Comparison of ENCODE assay signal across 17 cellular contexts in the genomic region with DNA sequence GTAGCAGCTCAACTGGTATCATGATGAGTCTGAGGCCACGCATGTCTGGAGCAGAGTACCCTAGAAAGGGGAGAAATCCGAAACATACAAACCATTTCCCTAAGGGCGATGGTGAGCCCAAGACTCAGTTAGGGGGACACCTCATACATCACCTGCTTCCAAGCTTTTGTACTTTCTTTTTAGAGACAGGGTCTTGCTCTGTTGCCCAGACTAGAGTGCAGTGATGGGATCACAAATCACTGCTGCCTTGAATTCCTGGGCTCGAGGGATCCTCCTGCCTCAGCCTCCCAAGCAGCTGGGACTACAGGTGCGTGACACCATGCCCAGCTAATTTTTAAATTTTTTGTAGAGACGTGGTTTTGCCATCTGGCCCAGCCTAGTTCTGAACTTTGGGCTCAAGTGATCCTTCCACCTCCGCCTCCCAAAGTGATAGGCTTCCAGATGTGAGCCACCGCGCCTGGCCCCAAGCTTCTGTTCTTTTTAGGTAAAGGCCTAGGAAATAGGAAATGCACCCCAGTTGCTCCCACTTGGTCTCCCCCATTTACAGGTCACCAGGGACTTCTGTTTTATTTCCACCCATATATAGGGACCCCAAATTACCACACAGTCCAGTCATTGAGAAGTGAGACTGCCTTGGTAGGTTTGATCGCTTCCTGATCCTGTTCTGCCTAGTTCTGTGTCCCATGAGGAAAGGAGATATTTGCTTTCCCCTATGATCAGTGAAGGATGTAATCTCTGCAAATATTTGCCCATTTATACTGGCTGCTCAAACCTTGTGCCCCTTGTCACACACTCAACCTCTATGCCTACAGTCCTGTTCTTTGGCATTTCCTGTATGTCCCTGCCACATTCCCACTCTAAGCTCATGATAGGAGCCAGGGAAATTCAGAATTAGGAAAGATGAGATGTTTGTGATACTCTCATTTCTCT. TPM values are rescaled to one million over a fixed set of nuclear protein-coding genes. Genes with fewer than 3 reads are reported as not detected.
DNase-seq lines count a peak whose midpoint lies in the region; ATAC-seq and TF ChIP-seq lines count a peak whose summit lies in the region.
"Had no signal": no experiment of that assay in that cellular context is flagged by ENCODE, and none has a peak within 500 bp of the region (broad histone marks: within the 10 kb centered on the region; RNA-seq: fewer than 3 reads in every experiment).

A gene with protein sequence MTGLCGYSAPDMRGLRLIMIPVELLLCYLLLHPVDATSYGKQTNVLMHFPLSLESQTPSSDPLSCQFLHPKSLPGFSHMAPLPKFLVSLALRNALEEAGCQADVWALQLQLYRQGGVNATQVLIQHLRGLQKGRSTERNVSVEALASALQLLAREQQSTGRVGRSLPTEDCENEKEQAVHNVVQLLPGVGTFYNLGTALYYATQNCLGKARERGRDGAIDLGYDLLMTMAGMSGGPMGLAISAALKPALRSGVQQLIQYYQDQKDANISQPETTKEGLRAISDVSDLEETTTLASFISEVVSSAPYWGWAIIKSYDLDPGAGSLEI (minus strand): TSS at position 728 of the 930 bp plus-strand sequence. CDS start 112 bp downstream, at position 616.

- intact Hi-C loops in left lung (cut with DNase I), result no loop called here

- no peaks in the 10 kb centered on the region for H3K27me3 Mint-ChIP-seq in CD4-positive, CD25-positive, alpha-beta regulatory T cell
- H3K27me3 Mint-ChIP-seq in activated T-helper 17 cell treated with anti-CD3 and anti-CD28 coated beads, Interleukin-2, amount 50 U/mL, for 72 hours, result no peaks in the 10 kb centered on the region
- no peaks in the 10 kb centered on the region for H3K27me3 Mint-ChIP-seq in naive B cell

- no peaks in the 10 kb centered on the region for H3K9me3 ChIP-seq in CD4-positive, CD25-positive, alpha-beta regulatory T cell (ENCODE audit: control insufficient read depth in 2 of 2, low read length in 2 of 2)
- H3K9me3 ChIP-seq in DOHH2 (ENCODE audit: control insufficient read depth, insufficient read depth, low read length) (no peaks in the 10 kb centered on the region), left lung (no peaks in the 10 kb centered on the region)
- H3K9me3 ChIP-seq: esophagus muscularis mucosa had no signal

- H3K9me2 ChIP-seq in DOHH2 (replicated peaks; ENCODE audit: control insufficient read depth, low read length), result no peaks in the 10 kb centered on the region

- no peak for TF ChIP-seq CTCF in DOHH2 (IDR thresholded peaks at IDR 0.05; ENCODE audit: low read depth, low read length, poor library complexity, severe bottlenecking)
- no peak for TF ChIP-seq CTCF in left lung (IDR thresholded peaks at IDR 0.05)

- DNase-seq in CD4-positive, CD25-positive, alpha-beta regulatory T cell, result no peak
- DNase-seq in naive B cell, result no peak
- DNase-seq in left lung, result no peak
- DNase-seq in UCSD-AML1 (lab: John Stamatoyannopoulos, UW; ENCODE audit: unreplicated experiment), result no peak
- no peak for DNase-seq in GM19240 (ENCODE audit: insufficient read length, low spot score)
- DNase-seq: GDM1, HCEC 1CT, left ventricle myocardium superior, nucleus accumbens had no signal

- H3K4me1 Mint-ChIP-seq in CD4-positive, CD25-positive, alpha-beta regulatory T cell, result peaks cover 0 to 36% (median 23%) of the 10 kb centered on the region in 4 donors
- H3K4me1 Mint-ChIP-seq in activated T-helper 17 cell treated with anti-CD3 and anti-CD28 coated beads, Interleukin-2, amount 50 U/mL, for 72 hours, result peaks cover 8% of the 10 kb centered on the region
- H3K4me1 Mint-ChIP-seq in naive B cell, result peaks cover 23 to 52% (median 27%) of the 10 kb centered on the region in 3 donors

- no peaks in the 10 kb centered on the region for H3K36me3 ChIP-seq in CD4-positive, CD25-positive, alpha-beta regulatory T cell (ENCODE audit: control insufficient read depth, insufficient read depth, low read length)
- H3K36me3 ChIP-seq in DOHH2 (ENCODE audit: control insufficient read depth, low read length) (peaks cover 8% of the 10 kb centered on the region), left lung (no peaks in the 10 kb centered on the region)
- H3K36me3 ChIP-seq: esophagus muscularis mucosa had no signal

- H3K27ac ChIP-seq in CD4-positive, CD25-positive, alpha-beta regulatory T cell (ENCODE audit: insufficient read depth, low read length, poor library complexity, severe bottlenecking), result no peak within 1 kb of the TSS
- H3K27ac ChIP-seq in DOHH2 (ENCODE audit: low read depth, low read length) (no peak within 1 kb of the TSS), left lung (no peak within 1 kb of the TSS)
- H3K27ac ChIP-seq: hepatocyte had no signal

- H3K9me3 Mint-ChIP-seq in CD4-positive, CD25-positive, alpha-beta regulatory T cell, result no peaks in the 10 kb centered on the region
- H3K9me3 Mint-ChIP-seq in activated T-helper 17 cell treated with anti-CD3 and anti-CD28 coated beads, Interleukin-2, amount 50 U/mL, for 72 hours, result no peaks in the 10 kb centered on the region
- no peaks in the 10 kb centered on the region for H3K9me3 Mint-ChIP-seq in naive B cell

- peak within 1 kb of the TSS in 1 of 3 donors; percentile 31 for H3K27ac Mint-ChIP-seq in CD4-positive, CD25-positive, alpha-beta regulatory T cell
- H3K27ac Mint-ChIP-seq in activated T-helper 17 cell treated with anti-CD3 and anti-CD28 coated beads, Interleukin-2, amount 50 U/mL, for 72 hours, result peak within 1 kb of the TSS; percentile 93
- H3K27ac Mint-ChIP-seq in naive B cell, result peak within 1 kb of the TSS in 5 of 6 donors; percentile 22 to 93 (median 62)

- peaks cover 26% of the 10 kb centered on the region for H3K4me1 ChIP-seq in CD4-positive, CD25-positive, alpha-beta regulatory T cell (ENCODE audit: control insufficient read depth, insufficient read depth, low read length, poor library complexity, severe bottlenecking)
- H3K4me1 ChIP-seq in DOHH2 (ENCODE audit: control insufficient read depth, low read length) (peaks cover 48% of the 10 kb centered on the region), left lung (peaks cover 13 to 28% of the 10 kb centered on the region in 2 donors)

- H3K27me3 ChIP-seq in CD4-positive, CD25-positive, alpha-beta regulatory T cell (ENCODE audit: control insufficient read depth, insufficient read depth, low read length), result no peaks in the 10 kb centered on the region
- no peaks in the 10 kb centered on the region for H3K27me3 ChIP-seq in DOHH2 (ENCODE audit: control insufficient read depth, low read length)
- no peaks in the 10 kb centered on the region for H3K27me3 ChIP-seq in left lung
- H3K27me3 ChIP-seq: esophagus muscularis mucosa, hepatocyte had no signal

- no peaks in the 10 kb centered on the region for H3F3A ChIP-seq in DOHH2 (ENCODE audit: control insufficient read depth, insufficient read depth)

- no peak for ATAC-seq in CD4-positive, CD25-positive, alpha-beta regulatory T cell (ENCODE audit: low read depth in 2 of 2)
- ATAC-seq in activated T-helper 17 cell treated with anti-CD3 and anti-CD28 coated beads, Interleukin-2, amount 50 U/mL, for 72 hours (replicated peaks), result no peak
- ATAC-seq in naive B cell (ENCODE audit: low read depth in 2 of 2) (no peak), GM18519 (IDR thresholded peaks at IDR 0.05; ENCODE audit: low FRiP score, unreplicated experiment) (no peak), left lung (no peak)
- ATAC-seq: activated CD4-positive, CD25-positive, alpha-beta regulatory T cell treated with anti-CD3 and anti-CD28 coated beads, Interleukin-2, amount 50 U/mL, for 24 hours; left ventricle myocardium superior had no signal

- peak within 1 kb of the TSS; percentile 91 to 97 (median 94) for H3K4me3 Mint-ChIP-seq in CD4-positive, CD25-positive, alpha-beta regulatory T cell
- H3K4me3 Mint-ChIP-seq in activated T-helper 17 cell treated with anti-CD3 and anti-CD28 coated beads, Interleukin-2, amount 50 U/mL, for 72 hours, result peak within 1 kb of the TSS; percentile 93
- peak within 1 kb of the TSS in 7 of 8 donors; percentile 66 to 99 (median 93) for H3K4me3 Mint-ChIP-seq in naive B cell

- H3K4me2 ChIP-seq in DOHH2 (ENCODE audit: low read length), result peak within 1 kb of the TSS; percentile 71; the same call in 1 of the 2 replicates

- no peaks in the 10 kb centered on the region for H4K20me1 ChIP-seq in DOHH2 (ENCODE audit: control insufficient read depth, insufficient read depth, low read depth, low read length)

- H3K79me2 ChIP-seq in DOHH2 (ENCODE audit: control insufficient read depth, low read length), result peaks cover 22% of the 10 kb centered on the region

- H3K4me3 ChIP-seq in CD4-positive, CD25-positive, alpha-beta regulatory T cell (ENCODE audit: low read depth, low read length), result no peak within 1 kb of the TSS
- H3K4me3 ChIP-seq in DOHH2 (ENCODE audit: low read length) (no peak within 1 kb of the TSS), left lung (no peak within 1 kb of the TSS)
- H3K4me3 ChIP-seq: esophagus muscularis mucosa, hepatocyte had no signal

- no peaks in the 10 kb centered on the region for H3K36me3 Mint-ChIP-seq in CD4-positive, CD25-positive, alpha-beta regulatory T cell
- peaks cover 24% of the 10 kb centered on the region for H3K36me3 Mint-ChIP-seq in activated T-helper 17 cell treated with anti-CD3 and anti-CD28 coated beads, Interleukin-2, amount 50 U/mL, for 72 hours (ENCODE audit: low read depth)
- no peaks in the 10 kb centered on the region for H3K36me3 Mint-ChIP-seq in naive B cell

RNA-seq across cellular contexts. Expression of the gene that starts here (rescaled TPM):
- not detected for total RNA-seq in CD4-positive, CD25-positive, alpha-beta regulatory T cell
- not detected for polyA plus RNA-seq in CD4-positive, CD25-positive, alpha-beta regulatory T cell
- not detected for total RNA-seq in activated T-helper 17 cell treated with anti-CD3 and anti-CD28 coated beads, Interleukin-2, amount 50 U/mL, for 72 hours
- not detected for polyA plus RNA-seq in naive B cell (ENCODE audit: low read depth in 6 of 6)
- total RNA-seq in left lung, result not detected
- total RNA-seq: esophagus muscularis mucosa, hepatocyte, left ventricle myocardium superior, M059J, skeletal muscle tissue had no signal
- polyA plus RNA-seq: hepatocyte had no signal
